Comparison of ENCODE assay signal across 28 cellular contexts in the genomic region with DNA sequence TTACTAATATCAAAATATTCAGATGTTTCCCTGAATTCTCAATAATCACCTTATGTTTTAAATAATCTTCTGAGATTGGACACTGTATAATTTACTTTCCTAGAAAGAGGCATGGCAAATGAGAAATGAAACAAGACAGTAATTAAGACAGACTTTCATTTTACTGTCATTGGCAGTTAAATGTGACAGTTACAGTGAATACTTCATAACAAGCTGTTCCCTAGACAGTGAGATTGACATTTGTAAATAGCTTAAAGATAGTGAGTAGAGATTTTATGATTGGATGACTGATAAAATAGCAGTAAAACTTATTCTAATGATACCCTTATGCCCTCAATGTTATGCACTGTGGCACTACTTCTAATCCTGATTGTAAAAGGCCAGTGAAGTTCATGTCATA.
"Had no signal": no experiment of that assay in that cellular context is flagged by ENCODE, and none has a peak within 500 bp of the region (broad histone marks: within the 10 kb centered on the region; RNA-seq: fewer than 3 reads in every experiment).

No MANE protein-coding gene starts in this region.

- H3K27me3 ChIP-seq: colonic mucosa, dorsolateral prefrontal cortex, esophagus muscularis mucosa, esophagus squamous epithelium, gastrocnemius medialis, gastroesophageal sphincter, heart left ventricle, heart right ventricle had no signal

- H3K4me3 ChIP-seq: colonic mucosa, coronary artery, dorsolateral prefrontal cortex, esophagus muscularis mucosa, esophagus squamous epithelium, gastrocnemius medialis, gastroesophageal sphincter, heart left ventricle, heart right ventricle had no signal

- H3K4me3 Mint-ChIP-seq: dendritic cell treated with granulocyte-macrophage colony-stimulating factor and Interleukin-4, amounts not matched to agents 40 ng/mL and 50 ng/mL, for 4 days; effector memory CD8-positive, alpha-beta T cell; endodermal cell had no signal

- H3K4me1 ChIP-seq: colonic mucosa, esophagus muscularis mucosa, esophagus squamous epithelium, gastrocnemius medialis, gastroesophageal sphincter, heart left ventricle, heart right ventricle had no signal

- H3K9me3 ChIP-seq: colonic mucosa, esophagus muscularis mucosa, esophagus squamous epithelium, gastrocnemius medialis, gastroesophageal sphincter, heart left ventricle, heart right ventricle had no signal

- H3K27ac Mint-ChIP-seq: dendritic cell treated with granulocyte-macrophage colony-stimulating factor and Interleukin-4, amounts not matched to agents 40 ng/mL and 50 ng/mL, for 4 days; effector memory CD8-positive, alpha-beta T cell; endodermal cell had no signal

- H3K36me3 ChIP-seq: colonic mucosa, esophagus muscularis mucosa, esophagus squamous epithelium, gastrocnemius medialis, gastroesophageal sphincter, heart left ventricle, heart right ventricle had no signal

- H3K27me3 Mint-ChIP-seq: dendritic cell treated with granulocyte-macrophage colony-stimulating factor and Interleukin-4, amounts not matched to agents 40 ng/mL and 50 ng/mL, for 4 days; effector memory CD8-positive, alpha-beta T cell had no signal

- H3K9me3 Mint-ChIP-seq: endodermal cell had no signal

- H3K27ac ChIP-seq: colonic mucosa, coronary artery, dorsolateral prefrontal cortex, epithelial cell of prostate, esophagus muscularis mucosa, esophagus squamous epithelium, gastrocnemius medialis, gastroesophageal sphincter, heart left ventricle, heart right ventricle had no signal

- ATAC-seq: effector memory CD8-positive, alpha-beta T cell; esophagus mucosa; gastrocnemius medialis; gastroesophageal sphincter; heart left ventricle; heart right ventricle had no signal

- DNase-seq: colonic mucosa; cortex of kidney; dermis blood vessel endothelial cell; dorsolateral prefrontal cortex; effector CD4-positive, alpha-beta T cell; effector CD8-positive, alpha-beta T cell; effector memory CD4-positive, alpha-beta T cell; effector memory CD8-positive, alpha-beta T cell; endodermal cell; erythroblast; esophagus squamous epithelium; foreskin fibroblast; foreskin melanocyte; gastrocnemius medialis; glutamatergic neuron; head of caudate nucleus; heart left ventricle; heart right ventricle had no signal

- H3K4me1 Mint-ChIP-seq: endodermal cell had no signal

- FAIRE-seq: colon, endometrium, endothelial cell of umbilical vein, frontal cortex had no signal
